10 cellular contexts compared by ENCODE assay signal in genomic region chr3:152309535-152310317, GRCh38. TPM values are rescaled to one million over a fixed set of nuclear protein-coding genes. Genes with fewer than 3 reads are reported as not detected.
A peak's percentile ranks its signal among the peaks of the same experiment; 100 is the strongest.
DNase-seq lines count a peak whose midpoint lies in the region; ATAC-seq and TF ChIP-seq lines count a peak whose summit lies in the region.
"Had no signal": no experiment of that assay in that cellular context is flagged by ENCODE, and none has a peak within 500 bp of the region (broad histone marks: within the 10 kb centered on the region; RNA-seq: fewer than 3 reads in every experiment).

No MANE protein-coding gene starts in this region.

- peak; percentile 55 for ATAC-seq in activated CD8-positive, alpha-beta T cell treated with anti-CD3 and anti-CD28 coated beads, Interleukin-2, amount 10 ng/mL, durations not matched to agents 7 days and 5 days
- no peak for ATAC-seq in HG03108 (IDR thresholded peaks at IDR 0.05; ENCODE audit: unreplicated experiment)
- ATAC-seq in HG02798 (IDR thresholded peaks at IDR 0.05; ENCODE audit: poor library complexity, unreplicated experiment), result no peak

- H3K27me3 Mint-ChIP-seq in activated naive CD4-positive, alpha-beta T cell treated with anti-CD3 and anti-CD28 coated beads for 36 hours (ENCODE audit: low read depth), result no peaks in the 10 kb centered on the region
- no peaks in the 10 kb centered on the region for H3K27me3 Mint-ChIP-seq in activated CD8-positive, alpha-beta T cell treated with anti-CD3 and anti-CD28 coated beads, Interleukin-2, amount 10 ng/mL, durations not matched to agents 7 days and 5 days (ENCODE audit: low read depth)

- H3K36me3 Mint-ChIP-seq in activated naive CD4-positive, alpha-beta T cell treated with anti-CD3 and anti-CD28 coated beads for 36 hours (ENCODE audit: low read depth), result peaks cover 34% of the 10 kb centered on the region
- H3K36me3 Mint-ChIP-seq in activated CD8-positive, alpha-beta T cell treated with anti-CD3 and anti-CD28 coated beads, Interleukin-2, amount 10 ng/mL, durations not matched to agents 7 days and 5 days (ENCODE audit: low read depth), result peaks cover 59% of the 10 kb centered on the region

- CTCF ChIA-PET in activated naive CD4-positive, alpha-beta T cell treated with anti-CD3 and anti-CD28 coated beads for 36 hours (lab: Charles Lee), result interaction anchor here (0.5 to 1.2 kb wide), 3 partner anchors 37 to 136 kb away, joined by 3 to 5 read pairs (median 5); no protein-coding TSS in a partner anchor
- CTCF ChIA-PET in activated CD8-positive, alpha-beta T cell treated with anti-CD3 and anti-CD28 coated beads, Interleukin-2, amount 10 ng/mL, durations not matched to agents 7 days and 5 days (lab: Charles Lee), result interaction anchor here (0.8 to 2.2 kb wide), 7 partner anchors 9 to 138 kb away, joined by 3 to 9 read pairs (median 4); no protein-coding TSS in a partner anchor

- H3K27me3 ChIP-seq in hepatocyte (no peaks in the 10 kb centered on the region), transverse colon (no peaks in the 10 kb centered on the region)
- H3K27me3 ChIP-seq: BLaER1 had no signal

- peaks cover 41% of the 10 kb centered on the region for H3K4me1 ChIP-seq in hepatocyte (ENCODE audit: insufficient read depth)
- H3K4me1 ChIP-seq in transverse colon, result peaks cover 36 to 79% (median 64%) of the 10 kb centered on the region in 4 donors
- H3K4me1 ChIP-seq: BLaER1 had no signal

- H3K36me3 ChIP-seq in hepatocyte (replicated peaks; ENCODE audit: insufficient read depth, low read depth) (no peaks in the 10 kb centered on the region), transverse colon (no peaks in the 10 kb centered on the region)

- in situ Hi-C loops in transverse colon (cut with MboI; ENCODE audit: low pct_ligation_motif_present in 1 of 4, low pct_unique_long_range_greater_than_20kb in 1 of 4, low sequenced_read_pairs in 3 of 4), result no loop called here

- H3K27ac ChIP-seq in hepatocyte, result peak overlapping the region; percentile 76
- peak overlapping the region; percentile 88 to 91 (median 90) for H3K27ac ChIP-seq in transverse colon
- H3K27ac ChIP-seq: BLaER1 had no signal

- H3K4me2 ChIP-seq in hepatocyte, result no peak overlapping the region
- H3K4me2 ChIP-seq: BLaER1 had no signal

- no peak overlapping the region for H3K4me3 ChIP-seq in hepatocyte
- H3K4me3 ChIP-seq in transverse colon, result no peak overlapping the region
- H3K4me3 ChIP-seq: BLaER1 had no signal

- POLR2A ChIA-PET in activated CD8-positive, alpha-beta T cell treated with anti-CD3 and anti-CD28 coated beads, Interleukin-2, amount 10 ng/mL, durations not matched to agents 7 days and 5 days (lab: Charles Lee), result interaction anchor here (1.0 to 1.3 kb wide), 2 partner anchors 11 to 41 kb away, joined by 3 to 4 read pairs; partner anchors contain the start of gene MBNL1

- no peak for TF ChIP-seq EP300 in transverse colon (IDR thresholded peaks at IDR 0.05; ENCODE audit: low read depth)

- DNase-seq in activated naive CD4-positive, alpha-beta T cell treated with anti-CD3 and anti-CD28 coated beads for 36 hours, result no peak
- DNase-seq in activated naive CD4-positive, alpha-beta T cell treated with Interleukin-2 at 50 U/mL for 16 hours, result no peak
- no peak for DNase-seq in activated CD8-positive, alpha-beta T cell treated with anti-CD3 and anti-CD28 coated beads, Interleukin-2, amount 10 ng/mL, durations not matched to agents 7 days and 5 days
- no peak for DNase-seq in hepatocyte (ENCODE audit: low spot score)
- DNase-seq in transverse colon, result no peak
- no peak for DNase-seq in posterior vena cava (ENCODE audit: low spot score)
- DNase-seq: SHP77 treated with DMSO at 0.1 percent for 48 hours had no signal

- no peak for TF ChIP-seq POLR2A in transverse colon (IDR thresholded peaks at IDR 0.05)

- WGBS in hepatocyte (ENCODE audit: low lambda C conversion rate, missing lambda C conversion rate), result 83% methylated on average over 6 of the region's 6 CpGs
- 48 to 53% methylated on average over 6 of the region's 6 CpGs for WGBS in transverse colon (ENCODE audit: low coverage in 1 of 2), 2 donors

- H4K20me1 ChIP-seq in hepatocyte (ENCODE audit: insufficient read depth, poor library complexity, severe bottlenecking), result no peaks in the 10 kb centered on the region

- intact Hi-C loops in activated naive CD4-positive, alpha-beta T cell treated with anti-CD3 and anti-CD28 coated beads for 36 hours (cut with micrococcal nuclease), result loop anchor here (1.0 to 2.0 kb wide), 3 partner anchors 7 to 22 kb away; no protein-coding TSS in a partner anchor
- intact Hi-C loops in transverse colon (cut with DNase I; ENCODE audit: low total_unique reads) (no loop called here), posterior vena cava (cut with DNase I) (no loop called here)

- H3K9me3 ChIP-seq in hepatocyte (ENCODE audit: low read depth), result no peaks in the 10 kb centered on the region
- H3K9me3 ChIP-seq in transverse colon, result no peaks in the 10 kb centered on the region

- peak overlapping the region; percentile 21 for H3K27ac Mint-ChIP-seq in activated naive CD4-positive, alpha-beta T cell treated with anti-CD3 and anti-CD28 coated beads for 36 hours
- no peak overlapping the region for H3K27ac Mint-ChIP-seq in activated CD8-positive, alpha-beta T cell treated with anti-CD3 and anti-CD28 coated beads, Interleukin-2, amount 10 ng/mL, durations not matched to agents 7 days and 5 days

- peaks cover 80% of the 10 kb centered on the region for H3K79me2 ChIP-seq in hepatocyte

- H3K4me3 Mint-ChIP-seq in activated naive CD4-positive, alpha-beta T cell treated with anti-CD3 and anti-CD28 coated beads for 36 hours, result no peak overlapping the region
- no peak overlapping the region for H3K4me3 Mint-ChIP-seq in activated CD8-positive, alpha-beta T cell treated with anti-CD3 and anti-CD28 coated beads, Interleukin-2, amount 10 ng/mL, durations not matched to agents 7 days and 5 days

- H3K9me3 Mint-ChIP-seq in activated naive CD4-positive, alpha-beta T cell treated with anti-CD3 and anti-CD28 coated beads for 36 hours, result no peaks in the 10 kb centered on the region
- no peaks in the 10 kb centered on the region for H3K9me3 Mint-ChIP-seq in activated CD8-positive, alpha-beta T cell treated with anti-CD3 and anti-CD28 coated beads, Interleukin-2, amount 10 ng/mL, durations not matched to agents 7 days and 5 days (ENCODE audit: insufficient read depth)

- peaks cover 81% of the 10 kb centered on the region for H3K4me1 Mint-ChIP-seq in activated naive CD4-positive, alpha-beta T cell treated with anti-CD3 and anti-CD28 coated beads for 36 hours (ENCODE audit: low read depth)
- H3K4me1 Mint-ChIP-seq in activated CD8-positive, alpha-beta T cell treated with anti-CD3 and anti-CD28 coated beads, Interleukin-2, amount 10 ng/mL, durations not matched to agents 7 days and 5 days (ENCODE audit: low read depth), result peaks cover 64% of the 10 kb centered on the region

- no peak for TF ChIP-seq CTCF in hepatocyte (IDR thresholded peaks at IDR 0.05; ENCODE audit: poor library complexity)
- no peak for TF ChIP-seq CTCF in transverse colon (IDR thresholded peaks at IDR 0.05)

- no peak overlapping the region for H2AFZ ChIP-seq in hepatocyte

- no peaks in the 10 kb centered on the region for H3K9me2 ChIP-seq in hepatocyte (replicated peaks; ENCODE audit: insufficient read depth)

RNA-seq across cellular contexts. Expression of gene MBNL1, which starts 41.0 kb away (rescaled TPM):
- total RNA-seq in activated naive CD4-positive, alpha-beta T cell treated with anti-CD3 and anti-CD28 coated beads for 36 hours, result 100 to 1,000 TPM; 387 to 391 TPM
- 100 to 1,000 TPM; 469 to 504 TPM for total RNA-seq in activated CD8-positive, alpha-beta T cell treated with anti-CD3 and anti-CD28 coated beads, Interleukin-2, amount 10 ng/mL, durations not matched to agents 7 days and 5 days
- total RNA-seq in hepatocyte (98.5 and 104 TPM in 2 replicates), transverse colon (100 to 1,000 TPM; 232 to 658 (median 509) TPM), posterior vena cava (100 to 1,000 TPM; 393 to 453 TPM)
- polyA plus RNA-seq in hepatocyte, result 20.5 and 27.9 TPM in 2 replicates
